In the genomic region with DNA sequence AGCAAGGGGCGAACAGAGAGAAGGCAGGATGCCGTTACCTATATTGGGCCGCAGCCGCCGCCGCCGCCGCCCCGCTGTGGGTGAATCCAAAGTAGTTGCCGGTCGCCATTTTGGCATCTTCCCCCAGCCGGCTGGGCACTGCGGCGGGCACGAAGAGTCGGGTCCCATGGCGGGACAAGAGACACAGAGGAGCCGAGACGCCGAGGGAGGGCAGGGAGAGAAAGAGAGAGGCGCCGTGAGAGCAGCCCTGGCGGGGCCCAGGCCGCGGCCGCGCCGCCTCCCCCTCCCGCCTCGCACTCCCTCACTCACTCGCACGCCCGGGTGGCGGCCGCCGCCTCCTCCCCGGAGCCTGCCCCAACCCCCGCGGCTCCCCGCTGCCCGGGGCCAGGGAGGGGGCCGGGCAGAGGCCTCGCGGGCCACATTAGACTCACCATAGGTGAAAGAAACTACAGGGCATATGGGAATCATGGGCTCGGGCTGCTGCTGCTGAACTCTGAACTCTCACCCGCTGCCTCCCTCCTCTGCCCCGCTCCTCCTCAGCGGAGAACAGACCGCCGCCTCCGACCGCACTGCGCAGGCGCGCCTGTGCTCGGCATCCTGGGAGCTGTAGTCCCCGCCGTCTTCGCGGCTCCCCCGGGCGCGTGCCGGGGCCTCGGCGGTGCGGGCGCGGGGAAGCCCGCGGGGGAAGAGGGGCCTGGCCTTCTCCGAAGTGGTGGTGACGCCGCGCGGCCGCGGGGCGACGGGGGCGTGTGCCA, we compare ENCODE assay signal across 8 cellular contexts. TPM values are rescaled to one million over a fixed set of nuclear protein-coding genes. Genes with fewer than 3 reads are reported as not detected.
A peak's percentile ranks its signal among the peaks of the same experiment; 100 is the strongest.
DNase-seq lines count a peak whose midpoint lies in the region; ATAC-seq and TF ChIP-seq lines count a peak whose summit lies in the region.

A gene (minus strand): TSS at position 550 of the 755 bp plus-strand sequence. CDS start 82 bp downstream, at position 468.

- H3K36me3 Mint-ChIP-seq in activated naive CD4-positive, alpha-beta T cell treated with anti-CD3 and anti-CD28 coated beads, Interleukin-2, amount 50 U/mL, for 24 hours = peaks cover 9% of the 10 kb centered on the region

- H3K9me3 Mint-ChIP-seq in activated naive CD4-positive, alpha-beta T cell treated with anti-CD3 and anti-CD28 coated beads, Interleukin-2, amount 50 U/mL, for 24 hours = no peaks in the 10 kb centered on the region

- peak within 1 kb of the TSS; percentile 96 for H3K27ac Mint-ChIP-seq in activated naive CD4-positive, alpha-beta T cell treated with anti-CD3 and anti-CD28 coated beads, Interleukin-2, amount 50 U/mL, for 24 hours

- TF ChIP-seq CTCF in GM10266 (IDR thresholded peaks at IDR 0.05; ENCODE audit: control insufficient read depth, insufficient read depth, low read depth, missing control alignments) (no peak), omental fat pad (IDR thresholded peaks at IDR 0.05) (no peak)

- H3K27ac ChIP-seq in temporal lobe (ENCODE audit: low read depth, low read length) = peak within 1 kb of the TSS; percentile 82

- ATAC-seq in HG02623 (IDR thresholded peaks at IDR 0.05; ENCODE audit: unreplicated experiment) (peak; percentile 77), SK-N-SH treated with all-trans-retinoic acid at 6 μM for 48 hours (peak; percentile 93), omental fat pad (ENCODE audit: low FRiP score) (peak; percentile 99)

- no peaks in the 10 kb centered on the region for H3K27me3 Mint-ChIP-seq in activated naive CD4-positive, alpha-beta T cell treated with anti-CD3 and anti-CD28 coated beads, Interleukin-2, amount 50 U/mL, for 24 hours

- DNase-seq in GM10266 (ENCODE audit: extremely low spot score) = peak; percentile 97
- DNase-seq in NCI-H1092 treated with DMSO at 0.1 percent for 48 hours (lab: John Stamatoyannopoulos, UW) = peak; percentile 88
- DNase-seq in glomerular endothelial cell (ENCODE audit: extremely low read depth, low read depth, low spot score) = no peak
- DNase-seq in omental fat pad (ENCODE audit: low spot score) = peak; percentile 75

- H3K4me3 Mint-ChIP-seq in activated naive CD4-positive, alpha-beta T cell treated with anti-CD3 and anti-CD28 coated beads, Interleukin-2, amount 50 U/mL, for 24 hours = peak within 1 kb of the TSS; percentile 95

- peaks cover 38% of the 10 kb centered on the region for H3K4me1 Mint-ChIP-seq in activated naive CD4-positive, alpha-beta T cell treated with anti-CD3 and anti-CD28 coated beads, Interleukin-2, amount 50 U/mL, for 24 hours

TF ChIP-seq in SK-N-SH treated with all-trans-retinoic acid at 6 μM for 48 hours, 23 proteins besides CTCF, POLR2A, EP300 and RAD21:
- no peak for TF ChIP-seq ZFP30 (CRISPR knock-in tag; IDR thresholded peaks at IDR 0.05)
- 0 out of 2 replicates have a peak, but pooled peaks have one; percentile 30 for TF ChIP-seq CSDC2 (CRISPR knock-in tag; IDR thresholded peaks at IDR 0.05)

RNA-seq across cellular contexts. Expression of the gene that starts here (rescaled TPM):
- total RNA-seq in glomerular endothelial cell (46.6 and 60.7 TPM in 2 replicates), omental fat pad (10 to 100 TPM; 76.4 to 98.4 (median 84.7) TPM), temporal lobe (104 TPM)
